ENCODE assay signal across 27 cellular contexts in the genomic region with DNA sequence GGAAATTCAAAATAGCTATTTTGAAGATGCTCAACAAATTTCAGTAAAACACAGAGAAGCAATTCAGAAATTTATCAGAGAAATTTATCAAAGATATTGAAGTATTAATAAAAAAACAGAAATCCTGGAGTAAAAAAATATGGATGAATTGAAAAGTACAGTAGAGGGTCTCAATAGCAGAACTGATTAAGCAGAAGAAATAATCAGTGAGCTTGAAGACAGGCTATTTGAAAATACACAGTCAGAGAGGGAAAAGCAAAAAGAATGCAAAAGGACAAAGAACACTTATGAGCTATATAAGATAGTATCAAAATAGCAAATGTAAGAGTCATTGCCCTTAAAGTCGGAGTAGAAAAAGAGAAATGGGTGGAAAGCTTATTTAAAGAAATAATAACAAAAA.
"Had no signal": no experiment of that assay in that cellular context is flagged by ENCODE, and none has a peak within 500 bp of the region (broad histone marks: within the 10 kb centered on the region; RNA-seq: fewer than 3 reads in every experiment).

No MANE protein-coding gene starts in this region.

- H3K9me3 ChIP-seq: suprapubic skin, testis, thyroid gland, vagina had no signal

- H3K4me3 ChIP-seq: stomach, suprapubic skin, testis, thoracic aorta, thyroid gland, tibial artery, tibial nerve, transverse colon, upper lobe of left lung, upper lobe of right lung, uterus, vagina had no signal

- H3K4me1 ChIP-seq: stomach, suprapubic skin, testis, thyroid gland, tibial artery, tibial nerve, transverse colon, upper lobe of left lung, upper lobe of right lung, uterus, vagina had no signal

- H3K36me3 ChIP-seq: stomach, suprapubic skin, thoracic aorta, thyroid gland, tibial artery, tibial nerve, transverse colon, upper lobe of left lung, upper lobe of right lung, vagina had no signal

- H3K27ac ChIP-seq: stomach, suprapubic skin, testis, thoracic aorta, thyroid gland, tibial artery, tibial nerve, transverse colon, upper lobe of left lung, upper lobe of right lung, uterus, vagina had no signal

- FAIRE-seq: urothelium cell line had no signal

- DNase-seq: stimulated activated CD4-positive, alpha-beta T cell treated with anti-CD3 and anti-CD28 coated beads, Interleukin-2, amount 100 ng/mL, for 48 hours; stimulated activated CD4-positive, alpha-beta T cell treated with anti-CD3 and anti-CD28 coated beads, Interleukin-4, amount 100 ng/mL, for 1 hour; stimulated activated CD4-positive, alpha-beta T cell treated with anti-CD3 and anti-CD28 coated beads, Interleukin-4, amount 100 ng/mL, for 24 hours; stimulated activated CD4-positive, alpha-beta T cell treated with anti-CD3 and anti-CD28 coated beads, Interleukin-4, amount 100 ng/mL, for 4 hours; stimulated activated CD8-positive, alpha-beta memory T cell treated with anti-CD3 and anti-CD28 coated beads, Interleukin-4, amount 100 ng/mL, for 48 hours; stimulated activated naive B cell treated with anti-CD40 and anti-IgM and Interleukin-4, amounts not matched to agents 10 μg/mL and 1 μg/mL and 100 μg/mL, for 72 hours; stimulated activated naive CD4-positive, alpha-beta T cell; stimulated activated naive CD4-positive, alpha-beta T cell treated with Interleukin-2 at 50 U/mL for 16 hours; stimulated activated naive CD8-positive, alpha-beta T cell treated with anti-CD3 and anti-CD28 coated beads, Interleukin-15, amount 100 ng/mL, for 72 hours; stimulated activated naive CD8-positive, alpha-beta T cell treated with anti-CD3 and anti-CD28 coated beads, Interleukin-15, Interleukin-2, amounts not matched to agents 100 U/mL and 50 U/mL, for 24 hours; stomach; substantia nigra; testis; thyroid gland; tibial artery; transverse colon; trophoblast cell; upper lobe of left lung; upper lobe of right lung; uterus had no signal

- H3K27me3 ChIP-seq: stomach, suprapubic skin, testis, thyroid gland, tibial nerve, transverse colon, upper lobe of left lung, upper lobe of right lung, uterus, vagina had no signal

- ATAC-seq: stimulated activated effector memory CD8-positive, alpha-beta T cell treated with anti-CD3 and anti-CD28 coated beads, Interleukin-12 subunit alpha, Interleukin-12 subunit beta, amount 100 ng/mL, for 72 hours; stimulated activated memory B cell treated with anti-CD40 and anti-IgM and Interleukin-4, amounts not matched to agents 10 μg/mL and 1 μg/mL and 100 μg/mL, for 72 hours; stimulated activated naive B cell treated with anti-CD40 and anti-IgM and Interleukin-4, amounts not matched to agents 10 μg/mL and 1 μg/mL and 100 μg/mL, for 72 hours; stimulated activated naive CD8-positive, alpha-beta T cell treated with anti-CD3 and anti-CD28 coated beads, Interleukin-15, amount 100 ng/mL, for 72 hours; stimulated activated naive CD8-positive, alpha-beta T cell treated with anti-CD3 and anti-CD28 coated beads, Interleukin-15, Interleukin-2, amounts not matched to agents 100 U/mL and 50 U/mL, for 24 hours; upper lobe of right lung had no signal
